In the genomic region with DNA sequence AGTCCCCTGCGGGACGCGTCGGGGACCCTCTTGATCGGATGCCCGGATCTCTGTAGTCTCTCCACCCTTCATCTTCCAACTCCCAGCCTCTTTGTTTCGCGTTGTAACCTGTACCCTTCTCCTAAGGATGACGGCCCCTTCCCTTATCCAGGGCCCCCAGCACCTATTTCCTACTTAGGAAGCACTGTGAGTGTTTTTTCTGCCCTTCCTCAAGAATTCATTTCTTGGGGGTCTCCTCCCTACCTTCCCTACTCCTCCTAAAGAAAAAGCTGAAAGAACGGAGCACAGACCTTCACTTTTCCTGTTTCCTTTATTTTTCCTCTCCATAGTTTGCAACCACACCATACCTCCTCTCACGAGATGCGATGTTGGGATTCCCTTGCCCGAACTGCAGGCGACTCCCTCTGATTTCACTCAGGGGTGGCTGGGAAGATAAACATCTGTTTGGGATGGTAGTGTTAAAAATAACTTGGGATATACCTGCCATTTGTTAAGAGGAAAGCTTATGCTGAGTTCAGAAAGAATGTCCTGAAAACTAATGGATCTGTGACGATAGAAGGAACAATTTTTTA, we compare ENCODE assay signal across 1 cellular context.
TF ChIP-seq lines count a peak whose summit lies in the region.

No MANE protein-coding gene starts in this region.

TF ChIP-seq in GM12878, 131 proteins besides CTCF, POLR2A, EP300 and RAD21:
- TF ChIP-seq SUPT20H (IDR thresholded peaks at IDR 0.05; ENCODE audit: borderline replicate concordance, control insufficient read depth, low read depth, low read length) (no peak), TBL1XR1 (IDR thresholded peaks at IDR 0.05; ENCODE audit: low read depth, low read length) (no peak), IRF4 (IDR thresholded peaks at IDR 0.05; ENCODE audit: low read depth, low read length) (no peak), TCF12 (IDR thresholded peaks at IDR 0.05; ENCODE audit: low read depth, low read length) (no peak), REST (IDR thresholded peaks at IDR 0.05; ENCODE audit: low read depth, low read length) (no peak), GATAD2B (conservative IDR thresholded peaks at IDR 0.05; ENCODE audit: low read depth) (no peak), PAX8 (IDR thresholded peaks at IDR 0.05) (no peak), CHD1 (IDR thresholded peaks at IDR 0.05; ENCODE audit: low read depth, low read length) (no peak), SMC3 (IDR thresholded peaks at IDR 0.05; ENCODE audit: borderline replicate concordance, low read length) (no peak), PBX3 (IDR thresholded peaks at IDR 0.05; ENCODE audit: insufficient replicate concordance, low read depth, low read length) (no peak), STAT3 (IDR thresholded peaks at IDR 0.05; ENCODE audit: low read depth, low read length) (no peak), BACH1 (IDR thresholded peaks at IDR 0.05; ENCODE audit: borderline replicate concordance) (no peak), ZNF384 (IDR thresholded peaks at IDR 0.05; ENCODE audit: borderline replicate concordance, low read depth, low read length) (no peak), ESRRA (IDR thresholded peaks at IDR 0.05; ENCODE audit: low read length) (no peak), HDGF (IDR thresholded peaks at IDR 0.05) (no peak)
